14 cellular contexts compared by ENCODE assay signal in genomic region chr17:55451758-55452468, GRCh38. TPM values are rescaled to one million over a fixed set of nuclear protein-coding genes. Genes with fewer than 3 reads are reported as not detected.
DNase-seq lines count a peak whose midpoint lies in the region; ATAC-seq, FAIRE-seq and TF ChIP-seq lines count a peak whose summit lies in the region.
"Had no signal": no experiment of that assay in that cellular context is flagged by ENCODE, and none has a peak within 500 bp of the region (broad histone marks: within the 10 kb centered on the region; RNA-seq: fewer than 3 reads in every experiment).

No MANE protein-coding gene starts in this region.

- H3K9ac ChIP-seq in endothelial cell of umbilical vein (replicated peaks; ENCODE audit: extremely low read depth, insufficient read depth, low read length), result no peak overlapping the region

- peak overlapping the region; percentile 79 for H2AFZ ChIP-seq in endothelial cell of umbilical vein (ENCODE audit: low read depth, low read length)

- no peaks in the 10 kb centered on the region for H3K27me3 ChIP-seq in endothelial cell of umbilical vein (ENCODE audit: control insufficient read depth in 2 of 2, insufficient read depth in 2 of 2, low read length in 2 of 2)

- ATAC-seq in HG03342 (IDR thresholded peaks at IDR 0.05; ENCODE audit: unreplicated experiment), result peak; percentile 27
- no peak for ATAC-seq in omental fat pad (ENCODE audit: low FRiP score)
- ATAC-seq: activated T-cell treated with anti-CD3 and anti-CD28 coated beads, Interleukin-2, amount 50 U/mL, for 4 hours had no signal

- H3K9me3 Mint-ChIP-seq in osteocyte (ENCODE audit: unreplicated experiment), result no peaks in the 10 kb centered on the region
- H3K9me3 Mint-ChIP-seq: activated T-cell treated with anti-CD3 and anti-CD28 coated beads, Interleukin-2, amount 50 U/mL, for 4 hours had no signal

- no peaks in the 10 kb centered on the region for H3K27me3 Mint-ChIP-seq in osteocyte (ENCODE audit: unreplicated experiment)

- H3K9me3 ChIP-seq in endothelial cell of umbilical vein (replicated peaks; ENCODE audit: control insufficient read depth, insufficient read depth, low read length), result no peaks in the 10 kb centered on the region

- peaks cover 9% of the 10 kb centered on the region for H3K4me1 ChIP-seq in endothelial cell of umbilical vein (ENCODE audit: control insufficient read depth, extremely low read depth, insufficient read depth, low read length)

- no peaks in the 10 kb centered on the region for H3K36me3 ChIP-seq in endothelial cell of umbilical vein (ENCODE audit: control insufficient read depth in 2 of 2, extremely low read depth in 1 of 2, insufficient read depth in 2 of 2, low read length in 2 of 2)

- FAIRE-seq in GM12892 (lab: Jason Lieb, UNC) (peak; percentile 50), endothelial cell of umbilical vein (lab: Jason Lieb, UNC) (no peak)
- FAIRE-seq: GM12891, H1 had no signal

- H3K79me2 ChIP-seq in endothelial cell of umbilical vein (ENCODE audit: control insufficient read depth, insufficient read depth, low read length), result no peaks in the 10 kb centered on the region

- no peak overlapping the region for H3K4me3 ChIP-seq in endothelial cell of umbilical vein (replicated peaks in 1 of 3; ENCODE audit: insufficient read depth in 1 of 3, low read depth in 1 of 3, low read length in 3 of 3)

- H3K36me3 Mint-ChIP-seq in osteocyte (ENCODE audit: unreplicated experiment), result peaks cover 1% of the 10 kb centered on the region

- H3K27ac Mint-ChIP-seq in osteocyte (ENCODE audit: unreplicated experiment), result peak overlapping the region; percentile 57

- CTCF ChIA-PET in endothelial cell of umbilical vein (lab: Charles Lee), result interaction anchor here (0.6 to 1.7 kb wide), 2 partner anchors 10 to 62 kb away, joined by 3 to 6 read pairs; no protein-coding TSS in a partner anchor

- BruUV-seq in endothelial cell of umbilical vein (replicated peaks; lab: Mats Ljungman, UMichigan), result no TSS peak

- dilution Hi-C loops in endothelial cell of umbilical vein (cut with MboI; ENCODE audit: extremely low pct_ligation_motif_present, low sequenced_read_pairs), result no loop called here

- POLR2A ChIA-PET in endothelial cell of umbilical vein (lab: Charles Lee), result no interaction called here

- H3K4me1 Mint-ChIP-seq in osteocyte (ENCODE audit: unreplicated experiment), result peaks cover 10% of the 10 kb centered on the region

- TF ChIP-seq POLR2A in GM12892 (IDR thresholded peaks at IDR 0.05; ENCODE audit: low read depth, low read length) (no peak), endothelial cell of umbilical vein (IDR thresholded peaks at IDR 0.05; ENCODE audit: low read depth, low read length) (no peak)

- no peak for TF ChIP-seq CTCF in endothelial cell of umbilical vein (IDR thresholded peaks at IDR 0.05; ENCODE audit: extremely low read depth in 1 of 2, insufficient read depth in 1 of 2, low read depth in 1 of 2, low read length in 2 of 2)
- TF ChIP-seq CTCF in osteocyte (IDR thresholded peaks at IDR 0.05), result no peak
- TF ChIP-seq CTCF in omental fat pad (IDR thresholded peaks at IDR 0.05), result no peak

- H3K4me2 ChIP-seq in endothelial cell of umbilical vein (ENCODE audit: insufficient read depth, low read length), result no peak overlapping the region

- no peaks in the 10 kb centered on the region for H3K9me1 ChIP-seq in endothelial cell of umbilical vein (replicated peaks; ENCODE audit: control insufficient read depth, extremely low read depth, insufficient read depth, low read length)

- DNase-seq in GM12892 (ENCODE audit: insufficient read length) (no peak), endothelial cell of umbilical vein (ENCODE audit: low read depth, low spot score) (no peak), osteocyte (ENCODE audit: extremely low spot score, unreplicated experiment) (no peak), NCI-H1417 (lab: John Stamatoyannopoulos, UW) (no peak), DMS53 (lab: John Stamatoyannopoulos, UW) (no peak), omental fat pad (ENCODE audit: low spot score) (no peak)
- DNase-seq in NK-92 treated with Interleukin-12 subunit alpha and Interleukin-12 subunit beta, amount 100 ng/mL, for 24 hours (lab: John Stamatoyannopoulos, UW), result no peak
- DNase-seq: activated T-cell treated with anti-CD3 and anti-CD28 coated beads, Interleukin-2, amount 50 U/mL, for 4 hours; glutamatergic neuron; NCI-H146 had no signal

- peak overlapping the region; percentile 47 for H3K27ac ChIP-seq in endothelial cell of umbilical vein (ENCODE audit: insufficient read depth, low read depth, low read length)

- intact Hi-C loops in endothelial cell of umbilical vein (cut with micrococcal nuclease), result loop anchor here (2.0 kb wide), 1 partner anchor 31 kb away; the partner anchor contains the start of gene MMD

- no peak overlapping the region for H3K4me3 Mint-ChIP-seq in osteocyte (ENCODE audit: unreplicated experiment)
- H3K4me3 Mint-ChIP-seq: activated T-cell treated with anti-CD3 and anti-CD28 coated beads, Interleukin-2, amount 50 U/mL, for 4 hours had no signal

- H4K20me1 ChIP-seq in endothelial cell of umbilical vein (replicated peaks; ENCODE audit: control insufficient read depth, extremely low read depth, insufficient read depth, low read length), result no peaks in the 10 kb centered on the region

TF ChIP-seq in endothelial cell of umbilical vein, 7 proteins besides CTCF, POLR2A, EP300 and RAD21:
- TF ChIP-seq POLR2AphosphoS5 (IDR thresholded peaks at IDR 0.05; ENCODE audit: insufficient read depth, low read depth, low read length) (no peak), EZH2 (IDR thresholded peaks at IDR 0.05; ENCODE audit: borderline replicate concordance, low read depth, low read length, severe bottlenecking) (no peak)

RNA-seq across cellular contexts. Expression of gene MMD, which starts 30.3 kb away (rescaled TPM):
- polyA plus RNA-seq in GM12892 (2012; ENCODE audit: missing spikeins), result 22.7 TPM
- total RNA-seq in endothelial cell of umbilical vein (9.3 TPM in 2 replicates), osteocyte (9.2 and 10.3 TPM in 2 replicates), omental fat pad (100 to 1,000 TPM in 3 of 4 donors, 10 to 100 TPM in 1; 37.8 to 176 (median 137) TPM)
- 5.6 and 5.7 TPM in 2 replicates for polyA plus RNA-seq in endothelial cell of umbilical vein
- 4.7 and 4.8 TPM in 2 replicates for polyA plus RNA-seq in endothelial cell of umbilical vein (2011; cell fraction: cytosol; rRNA removed)
- 2.3 and 2.9 TPM in 2 replicates for polyA plus RNA-seq in endothelial cell of umbilical vein (2011; cell fraction: nucleus; rRNA removed)
- 9.3 and 9.7 TPM in 2 replicates for polyA plus RNA-seq in endothelial cell of umbilical vein (2012)
- polyA minus RNA-seq in endothelial cell of umbilical vein, result 3.4 and 6.9 TPM in 2 replicates
- polyA minus RNA-seq in endothelial cell of umbilical vein (2011; cell fraction: cytosol; rRNA and poly(A)+ RNA removed), result 1.7 TPM
- polyA minus RNA-seq in endothelial cell of umbilical vein (2011; cell fraction: nucleus; rRNA and poly(A)+ RNA removed), result 1.8 and 3.8 TPM in 2 replicates

RNA-seq across cellular contexts. Expression of gene SMIM36, which starts 59.3 kb away (rescaled TPM):
- not detected for polyA plus RNA-seq in GM12892 (2012; ENCODE audit: missing spikeins)
- total RNA-seq in endothelial cell of umbilical vein (not detected in 2 replicates), osteocyte (not detected in 2 replicates), omental fat pad (not detected)
- polyA plus RNA-seq in endothelial cell of umbilical vein, result not detected in 2 replicates
- not detected in 2 replicates for polyA plus RNA-seq in endothelial cell of umbilical vein (2011; cell fraction: cytosol; rRNA removed)
- not detected in 2 replicates for polyA plus RNA-seq in endothelial cell of umbilical vein (2011; cell fraction: nucleus; rRNA removed)
- not detected in 2 replicates for polyA plus RNA-seq in endothelial cell of umbilical vein (2012)
- not detected in 2 replicates for polyA minus RNA-seq in endothelial cell of umbilical vein
- not detected for polyA minus RNA-seq in endothelial cell of umbilical vein (2011; cell fraction: cytosol; rRNA and poly(A)+ RNA removed)
- polyA minus RNA-seq in endothelial cell of umbilical vein (2011; cell fraction: nucleus; rRNA and poly(A)+ RNA removed), result not detected in 2 replicates
- total RNA-seq: activated T-cell treated with anti-CD3 and anti-CD28 coated beads, Interleukin-2, amount 50 U/mL, for 4 hours; H1; mononuclear cell had no signal
- polyA plus RNA-seq: H1 had no signal
